ENCODE assay signal across 16 cellular contexts in the genomic region with DNA sequence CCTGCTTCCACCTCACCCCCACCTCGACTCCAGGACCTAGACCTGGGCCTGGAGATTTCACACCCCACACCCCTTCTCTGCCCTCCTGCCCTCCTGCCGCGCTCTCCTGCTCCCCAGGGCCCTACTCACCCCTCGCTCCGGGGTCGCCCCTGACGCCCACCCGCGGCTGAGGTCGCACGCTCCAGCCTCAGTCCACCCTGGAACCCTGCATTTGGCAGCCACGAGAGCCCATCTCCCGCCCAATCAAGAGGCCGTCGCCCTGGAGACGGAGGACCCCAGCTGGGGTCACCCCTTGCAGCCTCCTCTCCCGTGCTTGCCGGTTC. TPM values are rescaled to one million over a fixed set of nuclear protein-coding genes. Genes with fewer than 3 reads are reported as not detected.
DNase-seq lines count a peak whose midpoint lies in the region; TF ChIP-seq lines count a peak whose summit lies in the region.
"Had no signal": no experiment of that assay in that cellular context is flagged by ENCODE, and none has a peak within 500 bp of the region (broad histone marks: within the 10 kb centered on the region; RNA-seq: fewer than 3 reads in every experiment).

No MANE protein-coding gene starts in this region.

- DNase-seq in A673 (ENCODE audit: low spot score) (no peak), HFF-Myc (ENCODE audit: extremely low read depth, low read depth) (no peak), NCI-H526 (lab: John Stamatoyannopoulos, UW) (no peak), NCI-H345 (lab: John Stamatoyannopoulos, UW) (no peak), A172 (ENCODE audit: low spot score) (no peak)
- no peak for DNase-seq in stimulated activated CD4-positive, alpha-beta T cell treated with anti-CD3 and anti-CD28 coated beads, Interleukin-2, amount 100 ng/mL, for 24 hours
- DNase-seq: AML-193; DND-41; effector CD8-positive, alpha-beta T cell; GOT3; heart left ventricle; lower lobe of right lung; psoas muscle; SHP77 had no signal

- POLR2A ChIA-PET in A673 (lab: Charles Lee; ENCODE audit: low non-redundant PET): no interaction called here

- TF ChIP-seq CTCF in A673 (conservative IDR thresholded peaks at IDR 0.05; ENCODE audit: low read depth, low read length) (no peak), HFF-Myc (IDR thresholded peaks at IDR 0.05; ENCODE audit: low read depth, low read length, missing control alignments) (no peak)

- BruUV-seq in A673 (replicated peaks; lab: Mats Ljungman, UMichigan): no TSS peak

- peak overlapping the region; percentile 26 for H3K4me3 ChIP-seq in A673 (ENCODE audit: low read depth, low read length, poor library complexity, severe bottlenecking)
- peak overlapping the region; percentile 53 for H3K4me3 ChIP-seq in HFF-Myc (replicated peaks; ENCODE audit: low read depth, low read length)
- H3K4me3 ChIP-seq in ectodermal cell (ENCODE audit: insufficient read depth, low read depth, low read length): peak overlapping the region; percentile 76
- peak overlapping the region; percentile 54 for H3K4me3 ChIP-seq in mesodermal cell (ENCODE audit: extremely low read depth, insufficient read depth, low read length, poor library complexity, severe bottlenecking)
- H3K4me3 ChIP-seq: heart left ventricle, lower lobe of right lung, psoas muscle had no signal

- H3K4me1 ChIP-seq in A673 (ENCODE audit: insufficient read depth, low read length, poor library complexity, severe bottlenecking) (no peaks in the 10 kb centered on the region), ectodermal cell (ENCODE audit: control insufficient read depth, insufficient read depth, low read length) (no peaks in the 10 kb centered on the region), mesodermal cell (ENCODE audit: control insufficient read depth, insufficient read depth, low read length, poor library complexity, severe bottlenecking) (no peaks in the 10 kb centered on the region)
- H3K4me1 ChIP-seq: lower lobe of right lung, psoas muscle had no signal

- H3K27ac ChIP-seq in A673 (ENCODE audit: low read depth, low read length, poor library complexity, severe bottlenecking) (no peak overlapping the region), ectodermal cell (ENCODE audit: insufficient read depth, low read depth, low read length, poor library complexity, severe bottlenecking) (no peak overlapping the region), mesodermal cell (ENCODE audit: low read depth, low read length, severe bottlenecking) (no peak overlapping the region)
- H3K27ac ChIP-seq: heart left ventricle, lower lobe of right lung, psoas muscle had no signal

- H3K9me3 ChIP-seq in A673 (ENCODE audit: low read depth, low read length, poor library complexity, severe bottlenecking) (no peaks in the 10 kb centered on the region), ectodermal cell (ENCODE audit: control insufficient read depth, low read length) (no peaks in the 10 kb centered on the region), mesodermal cell (ENCODE audit: control insufficient read depth, low read length) (no peaks in the 10 kb centered on the region)
- H3K9me3 ChIP-seq: lower lobe of right lung, psoas muscle had no signal

- intact Hi-C loops in A673 (cut with micrococcal nuclease; ENCODE audit: unreplicated experiment): no loop called here

- H3K27me3 ChIP-seq in A673 (replicated peaks; ENCODE audit: insufficient read depth, low read depth, low read length, poor library complexity) (peaks cover 65% of the 10 kb centered on the region), ectodermal cell (ENCODE audit: control insufficient read depth, insufficient read depth, low read length, poor library complexity, severe bottlenecking) (peaks cover 42% of the 10 kb centered on the region)

- CTCF ChIA-PET in A673 (lab: Charles Lee): no interaction called here

- 4 to 5% methylated on average over 18 of the region's 18 CpGs for WGBS in ectodermal cell, 2 experiments
- WGBS in mesodermal cell (ENCODE audit: insufficient coverage in 2 of 2), 2 experiments: 7 to 11% methylated on average over 18 of the region's 18 CpGs

- H3K36me3 ChIP-seq in A673 (ENCODE audit: insufficient read depth, low read length, poor library complexity, severe bottlenecking) (no peaks in the 10 kb centered on the region), ectodermal cell (ENCODE audit: control insufficient read depth, insufficient read depth, low read length) (no peaks in the 10 kb centered on the region), mesodermal cell (ENCODE audit: control insufficient read depth, insufficient read depth, low read length) (no peaks in the 10 kb centered on the region)
- H3K36me3 ChIP-seq: heart left ventricle, lower lobe of right lung had no signal

RNA-seq across cellular contexts. Expression of a gene that starts 16.1 kb away (rescaled TPM):
- not detected in 2 replicates for total RNA-seq in A673 (2021)
- polyA plus RNA-seq in ectodermal cell (2013, experiment 1 of 4): not detected
- not detected for polyA plus RNA-seq in ectodermal cell (2013, experiment 2 of 4)
- polyA plus RNA-seq in ectodermal cell (2013, experiment 3 of 4): not detected
- polyA plus RNA-seq in ectodermal cell (2013, experiment 4 of 4): not detected
- not detected for polyA plus RNA-seq in mesodermal cell (2013, experiment 1 of 2)
- polyA plus RNA-seq in mesodermal cell (2013, experiment 2 of 2): not detected
- total RNA-seq in A172 (2014; rRNA removed; shearing (Covaris generic)): not detected in 2 replicates
- total RNA-seq: heart left ventricle, lower lobe of right lung, psoas muscle had no signal
- polyA plus RNA-seq: heart left ventricle, psoas muscle had no signal

RNA-seq across cellular contexts. Expression of a gene that starts 36.3 kb away (rescaled TPM):
- total RNA-seq in A673 (2021): 10.2 and 10.9 TPM in 2 replicates
- polyA plus RNA-seq in ectodermal cell (2013, experiment 1 of 4): 14.6 TPM
- polyA plus RNA-seq in ectodermal cell (2013, experiment 2 of 4): 12.8 TPM
- 10.9 TPM for polyA plus RNA-seq in ectodermal cell (2013, experiment 3 of 4)
- polyA plus RNA-seq in ectodermal cell (2013, experiment 4 of 4): 11.9 TPM
- 10.0 TPM for polyA plus RNA-seq in mesodermal cell (2013, experiment 1 of 2)
- 8.7 TPM for polyA plus RNA-seq in mesodermal cell (2013, experiment 2 of 2)
- 10.1 and 16.3 TPM in 2 replicates for total RNA-seq in A172 (2014; rRNA removed; shearing (Covaris generic))

Comparison
In these comparisons a context has a peak if more than half of its experiments do, and no peak if none do; other contexts are left out.
1. H3K4me3 ChIP-seq: peak in every context shown above with its lines; median percentile 76 in ectodermal cell; 54 in mesodermal cell; 53 in HFF-Myc; 26 in A673.